ENCODE assay signal across 21 cellular contexts in the genomic region with DNA sequence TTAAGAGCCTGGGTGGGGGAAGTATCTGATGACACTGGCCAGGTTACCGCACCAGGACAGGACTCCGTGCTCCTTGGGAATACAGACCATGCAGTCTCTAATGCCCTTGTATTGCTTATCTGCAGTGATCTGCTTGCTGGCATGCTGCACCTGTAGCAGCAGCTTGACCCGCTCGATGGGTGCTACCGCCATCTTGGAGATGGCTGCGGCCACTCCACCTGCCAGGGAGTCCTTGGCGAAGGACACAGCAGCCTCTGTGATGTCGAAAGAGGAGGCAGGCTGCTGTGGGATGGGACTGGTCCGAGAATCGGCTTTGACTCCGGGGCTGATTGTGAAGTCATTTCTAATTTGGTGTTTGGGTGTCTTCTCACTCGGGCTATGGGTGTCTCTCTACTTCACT. TPM values are rescaled to one million over a fixed set of nuclear protein-coding genes. Genes with fewer than 3 reads are reported as not detected.
"Had no signal": no experiment of that assay in that cellular context is flagged by ENCODE, and none has a peak within 500 bp of the region (broad histone marks: within the 10 kb centered on the region; RNA-seq: fewer than 3 reads in every experiment).

No MANE protein-coding gene starts in this region.

- DNase-seq: KBM-7, MV-4-11, NCI-H1048, NCI-H1105, NCI-H1417, NCI-H1436 treated with DMSO at 0.1 percent for 48 hours, NCI-H1694, NCI-H187 treated with DMSO at 0.1 percent for 48 hours, NCI-H2029 treated with DMSO at 0.1 percent for 48 hours, NCI-H2171 treated with DMSO at 0.1 percent for 48 hours, NCI-H345, NCI-H446 treated with DMSO at 0.1 percent for 48 hours, NCI-H510A treated with DMSO at 0.1 percent for 48 hours, NCI-H526, Right ventricle myocardium superior, RPMI8226, SIG-M5 had no signal

- H3K9me3 ChIP-seq: SJSA1 had no signal

- H3K27ac ChIP-seq: SJSA1, SK-N-MC had no signal

- H3K4me1 ChIP-seq: SJSA1 had no signal

- H3K4me3 ChIP-seq: SJSA1, SK-N-MC had no signal

- H3K36me3 ChIP-seq: SJSA1 had no signal

RNA-seq across cellular contexts. Expression of a gene that starts 3.1 kb away (rescaled TPM):
- total RNA-seq: HT-29, LHCN-M2, SJSA1 had no signal

RNA-seq across cellular contexts. Expression of a gene that starts 32.5 kb away (rescaled TPM):
- total RNA-seq: HT-29, LHCN-M2, SJSA1 had no signal
